Comparison of ENCODE assay signal across 8 cellular contexts in the genomic region with DNA sequence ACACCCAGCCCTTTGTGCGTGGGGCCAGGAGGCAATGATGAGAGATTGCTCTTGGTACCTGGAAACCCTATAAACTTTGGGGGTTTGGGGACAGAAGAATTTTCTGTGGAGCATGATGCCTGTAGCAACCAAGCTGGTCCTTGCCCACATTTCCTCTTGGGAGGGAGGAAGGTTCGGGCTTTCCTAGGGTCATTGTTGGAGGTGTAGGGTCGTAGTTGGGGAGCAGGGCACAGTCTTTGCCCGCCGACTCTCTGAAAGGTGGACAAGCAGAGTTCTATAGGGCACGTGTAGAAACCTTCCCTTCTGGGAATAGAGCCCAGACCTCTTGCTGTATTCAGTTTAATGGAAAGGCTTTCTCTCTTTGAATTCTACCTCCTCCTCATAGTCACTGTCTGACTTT. TPM values are rescaled to one million over a fixed set of nuclear protein-coding genes. Genes with fewer than 3 reads are reported as not detected.
DNase-seq lines count a peak whose midpoint lies in the region; ATAC-seq, FAIRE-seq and TF ChIP-seq lines count a peak whose summit lies in the region.

No MANE protein-coding gene starts in this region.

- H3K4me3 ChIP-seq in right atrium auricular region (peak overlapping the region; percentile 57 to 77), skeletal muscle cell (ENCODE audit: low read depth, low read length) (peak overlapping the region; percentile 74)

- H3K36me3 Mint-ChIP-seq in WTC11, result no peaks in the 10 kb centered on the region

- no peak for DNase-seq in GM19239 (ENCODE audit: insufficient read length, low spot score)
- no peak for DNase-seq in WTC11 (ENCODE audit: low spot score)
- DNase-seq in right atrium auricular region (ENCODE audit: low spot score), result no peak
- no peak for DNase-seq in skeletal muscle cell (ENCODE audit: low read depth)
- DNase-seq in frontal cortex (ENCODE audit: low spot score in 2 of 2), result no peak
- no peak for DNase-seq in SHP77 treated with DMSO at 0.1 percent for 48 hours (lab: John Stamatoyannopoulos, UW)

- peaks cover 20% of the 10 kb centered on the region for H3K4me1 Mint-ChIP-seq in WTC11

- ATAC-seq in WTC11 (no peak), HG03175 (IDR thresholded peaks at IDR 0.05; ENCODE audit: unreplicated experiment) (no peak), HG03025 (IDR thresholded peaks at IDR 0.05; ENCODE audit: low FRiP score, unreplicated experiment) (no peak)

- H3K9me3 ChIP-seq in right atrium auricular region, result no peaks in the 10 kb centered on the region

- H3K36me3 ChIP-seq in right atrium auricular region, result no peaks in the 10 kb centered on the region

- H3K27ac Mint-ChIP-seq in WTC11, result peak overlapping the region; percentile 82; the same call in 1 of the 2 replicates

- H3K4me1 ChIP-seq in right atrium auricular region, result peaks cover 0 to 26% of the 10 kb centered on the region in 2 donors

- CTCF ChIA-PET in WTC11 (lab: Charles Lee), result interaction anchor here (1.5 kb wide), 1 partner anchor 37 kb away, joined by 3 read pairs; no protein-coding TSS in a partner anchor

- peak overlapping the region; percentile 95 to 97 for H3K27ac ChIP-seq in right atrium auricular region

- peaks cover 15% of the 10 kb centered on the region for H3K9me3 Mint-ChIP-seq in WTC11

- H3K27me3 Mint-ChIP-seq in WTC11 (ENCODE audit: low read depth), result peaks cover 29% of the 10 kb centered on the region

- POLR2A ChIA-PET in WTC11 (lab: Charles Lee), result no interaction called here

- TF ChIP-seq CTCF in WTC11 (IDR thresholded peaks at IDR 0.05) (no peak), right atrium auricular region (IDR thresholded peaks at IDR 0.05) (no peak)

- H3K27me3 ChIP-seq in right atrium auricular region, result no peaks in the 10 kb centered on the region

- peak; percentile 40 for FAIRE-seq in GM19239 (lab: Jason Lieb, UNC)
- no peak for FAIRE-seq in frontal cortex (lab: Jason Lieb, UNC)

- H3K4me3 Mint-ChIP-seq in WTC11, result peak overlapping the region; percentile 86

TF ChIP-seq in WTC11, 78 proteins besides CTCF, POLR2A, EP300 and RAD21 (continues in another document):
- no peak for TF ChIP-seq FOXK1 (CRISPR knock-in tag; IDR thresholded peaks at IDR 0.05)
- TF ChIP-seq, protein P1, sequence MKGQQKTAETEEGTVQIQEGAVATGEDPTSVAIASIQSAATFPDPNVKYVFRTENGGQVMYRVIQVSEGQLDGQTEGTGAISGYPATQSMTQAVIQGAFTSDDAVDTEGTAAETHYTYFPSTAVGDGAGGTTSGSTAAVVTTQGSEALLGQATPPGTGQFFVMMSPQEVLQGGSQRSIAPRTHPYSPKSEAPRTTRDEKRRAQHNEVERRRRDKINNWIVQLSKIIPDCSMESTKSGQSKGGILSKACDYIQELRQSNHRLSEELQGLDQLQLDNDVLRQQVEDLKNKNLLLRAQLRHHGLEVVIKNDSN (CRISPR knock-in tag; IDR thresholded peaks at IDR 0.05), result no peak
- no peak for TF ChIP-seq ZNF138 (CRISPR knock-in tag; conservative IDR thresholded peaks at IDR 0.05)
- no peak for TF ChIP-seq GTF2I (CRISPR knock-in tag; conservative IDR thresholded peaks at IDR 0.05)
- TF ChIP-seq ZBTB43 (CRISPR knock-in tag; IDR thresholded peaks at IDR 0.05), result no peak
- no peak for TF ChIP-seq STAT6 (CRISPR knock-in tag; conservative IDR thresholded peaks at IDR 0.05; ENCODE audit: low read depth)
- no peak for TF ChIP-seq KAT7 (CRISPR knock-in tag; IDR thresholded peaks at IDR 0.05; ENCODE audit: borderline replicate concordance)
- TF ChIP-seq NR3C1 (CRISPR knock-in tag; conservative IDR thresholded peaks at IDR 0.05; ENCODE audit: low read depth), result no peak
- TF ChIP-seq ZNF532 (CRISPR knock-in tag; IDR thresholded peaks at IDR 0.05; ENCODE audit: borderline replicate concordance), result no peak
- TF ChIP-seq ZNF263 (CRISPR knock-in tag; IDR thresholded peaks at IDR 0.05; ENCODE audit: low read depth), result no peak
- no peak for TF ChIP-seq JAZF1 (CRISPR knock-in tag; IDR thresholded peaks at IDR 0.05)
- TF ChIP-seq, protein P2, sequence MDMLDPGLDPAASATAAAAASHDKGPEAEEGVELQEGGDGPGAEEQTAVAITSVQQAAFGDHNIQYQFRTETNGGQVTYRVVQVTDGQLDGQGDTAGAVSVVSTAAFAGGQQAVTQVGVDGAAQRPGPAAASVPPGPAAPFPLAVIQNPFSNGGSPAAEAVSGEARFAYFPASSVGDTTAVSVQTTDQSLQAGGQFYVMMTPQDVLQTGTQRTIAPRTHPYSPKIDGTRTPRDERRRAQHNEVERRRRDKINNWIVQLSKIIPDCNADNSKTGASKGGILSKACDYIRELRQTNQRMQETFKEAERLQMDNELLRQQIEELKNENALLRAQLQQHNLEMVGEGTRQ (CRISPR knock-in tag; IDR thresholded peaks at IDR 0.05), result no peak
- TF ChIP-seq ZMAT4 (CRISPR knock-in tag; IDR thresholded peaks at IDR 0.05), result no peak

RNA-seq across cellular contexts. Expression of gene PRDM11, which starts 1.4 kb away (rescaled TPM):
- total RNA-seq in WTC11 (2021), result 8.3 to 12.4 TPM (median 11.2 TPM) in 3 replicates
- total RNA-seq in right atrium auricular region, result 10 to 100 TPM; 13.5 to 27.6 TPM
- 6.9 TPM for total RNA-seq in frontal cortex
